ENCODE assay signal across 8 cellular contexts in the genomic region with DNA sequence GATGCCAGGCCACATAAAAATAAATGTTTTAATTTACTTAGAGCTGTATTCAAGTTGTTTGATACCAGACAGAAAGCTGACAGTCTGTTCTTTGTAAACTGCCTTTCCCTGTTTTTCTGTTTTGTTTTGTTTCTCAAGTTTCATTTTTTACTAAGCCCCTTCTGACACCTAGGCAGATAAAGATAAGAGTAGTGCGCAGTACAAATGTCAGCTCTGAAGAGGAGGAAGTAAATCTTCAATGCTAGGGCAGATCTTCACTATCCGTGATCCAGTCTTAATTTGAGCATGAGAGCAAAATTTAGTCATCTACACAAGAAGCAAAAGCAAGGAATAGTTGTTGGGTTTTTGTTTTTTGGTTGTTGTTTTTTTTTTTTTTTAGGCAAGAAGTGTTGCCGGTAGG. TPM values are rescaled to one million over a fixed set of nuclear protein-coding genes. Genes with fewer than 3 reads are reported as not detected.
DNase-seq lines count a peak whose midpoint lies in the region; ATAC-seq and FAIRE-seq lines count a peak whose summit lies in the region.

No MANE protein-coding gene starts in this region.

- no peaks in the 10 kb centered on the region for H3K36me3 ChIP-seq in CD4-positive, CD25-positive, alpha-beta regulatory T cell (ENCODE audit: control insufficient read depth, insufficient read depth, low read length)
- H3K36me3 ChIP-seq in naive thymus-derived CD4-positive, alpha-beta T cell (ENCODE audit: control insufficient read depth in 2 of 3, insufficient read depth in 3 of 3, low read length in 3 of 3): no peaks in the 10 kb centered on the region

- no peaks in the 10 kb centered on the region for H3K9me3 Mint-ChIP-seq in CD4-positive, CD25-positive, alpha-beta regulatory T cell
- H3K9me3 Mint-ChIP-seq in activated naive CD8-positive, alpha-beta T cell (ENCODE audit: low read depth): no peaks in the 10 kb centered on the region
- no peaks in the 10 kb centered on the region for H3K9me3 Mint-ChIP-seq in naive thymus-derived CD4-positive, alpha-beta T cell

- no peaks in the 10 kb centered on the region for H3K27me3 Mint-ChIP-seq in CD4-positive, CD25-positive, alpha-beta regulatory T cell
- no peaks in the 10 kb centered on the region for H3K27me3 Mint-ChIP-seq in activated naive CD8-positive, alpha-beta T cell
- H3K27me3 Mint-ChIP-seq in naive thymus-derived CD4-positive, alpha-beta T cell: peaks cover 0 to 3% (median 0%) of the 10 kb centered on the region in 5 donors

- no peak overlapping the region for H3K27ac ChIP-seq in CD4-positive, CD25-positive, alpha-beta regulatory T cell (ENCODE audit: insufficient read depth, low read length, poor library complexity, severe bottlenecking)
- H3K27ac ChIP-seq in naive thymus-derived CD4-positive, alpha-beta T cell (ENCODE audit: low read depth, low read length): no peak overlapping the region

- in situ Hi-C loops in KBM-7 (cut with MboI; ENCODE audit: low pct_unique_long_range_greater_than_20kb, low sequenced_read_pairs): no loop called here

- H3K36me3 Mint-ChIP-seq in CD4-positive, CD25-positive, alpha-beta regulatory T cell: peaks cover 6% of the 10 kb centered on the region
- H3K36me3 Mint-ChIP-seq in activated naive CD8-positive, alpha-beta T cell: no peaks in the 10 kb centered on the region
- H3K36me3 Mint-ChIP-seq in naive thymus-derived CD4-positive, alpha-beta T cell: peaks cover 0 to 4% (median 0%) of the 10 kb centered on the region in 5 donors

- no peaks in the 10 kb centered on the region for H3K27me3 ChIP-seq in CD4-positive, CD25-positive, alpha-beta regulatory T cell (ENCODE audit: control insufficient read depth, insufficient read depth, low read length)
- H3K27me3 ChIP-seq in naive thymus-derived CD4-positive, alpha-beta T cell (ENCODE audit: control insufficient read depth in 2 of 2, insufficient read depth in 2 of 2, low read length in 2 of 2): no peaks in the 10 kb centered on the region

- H3K4me1 Mint-ChIP-seq in CD4-positive, CD25-positive, alpha-beta regulatory T cell: peaks cover 15 to 61% (median 32%) of the 10 kb centered on the region in 4 donors
- H3K4me1 Mint-ChIP-seq in activated naive CD8-positive, alpha-beta T cell (ENCODE audit: low read depth): peaks cover 52% of the 10 kb centered on the region
- peaks cover 34 to 64% (median 52%) of the 10 kb centered on the region in 7 donors for H3K4me1 Mint-ChIP-seq in naive thymus-derived CD4-positive, alpha-beta T cell

- peak overlapping the region; percentile 80 to 91 (median 87) for H3K27ac Mint-ChIP-seq in CD4-positive, CD25-positive, alpha-beta regulatory T cell
- H3K27ac Mint-ChIP-seq in activated naive CD8-positive, alpha-beta T cell: peak overlapping the region; percentile 43
- peak overlapping the region; percentile 33 to 90 (median 73) for H3K27ac Mint-ChIP-seq in naive thymus-derived CD4-positive, alpha-beta T cell

- POLR2A ChIA-PET in naive thymus-derived CD4-positive, alpha-beta T cell (lab: Charles Lee): interaction anchor here (1.3 kb wide), 1 partner anchor 27 kb away, joined by 7 read pairs; the partner anchor contains the start of gene MTURN

- FAIRE-seq in urothelium cell line (lab: Jason Lieb, UNC): no peak

- no peaks in the 10 kb centered on the region for H3K9me3 ChIP-seq in CD4-positive, CD25-positive, alpha-beta regulatory T cell (ENCODE audit: control insufficient read depth in 2 of 2, low read length in 2 of 2)
- H3K9me3 ChIP-seq in naive thymus-derived CD4-positive, alpha-beta T cell (ENCODE audit: control insufficient read depth in 2 of 3, low read length in 3 of 3): no peaks in the 10 kb centered on the region

- CTCF ChIA-PET in naive thymus-derived CD4-positive, alpha-beta T cell (lab: Charles Lee): no interaction called here

- no peak for ATAC-seq in CD4-positive, CD25-positive, alpha-beta regulatory T cell (ENCODE audit: low read depth in 2 of 2)
- no peak for ATAC-seq in naive thymus-derived CD4-positive, alpha-beta T cell

- peak in 1 of 3 donors; percentile 21 for DNase-seq in CD4-positive, CD25-positive, alpha-beta regulatory T cell
- DNase-seq in KBM-7 (peak; percentile 28), urothelium cell line (ENCODE audit: low spot score) (no peak), NCI-H82 (lab: John Stamatoyannopoulos, UW) (no peak), posterior cingulate gyrus (no peak)
- no peak for DNase-seq in naive thymus-derived CD4-positive, alpha-beta T cell
- no peak for DNase-seq in stimulated activated CD4-positive, alpha-beta T cell treated with anti-CD3 and anti-CD28 coated beads, Interleukin-4, amount 100 ng/mL, for 1 hour

- peak overlapping the region; percentile 67 for H3K4me3 ChIP-seq in CD4-positive, CD25-positive, alpha-beta regulatory T cell (ENCODE audit: low read depth, low read length)
- no peak overlapping the region for H3K4me3 ChIP-seq in naive thymus-derived CD4-positive, alpha-beta T cell (ENCODE audit: low read length)

- intact Hi-C loops in naive thymus-derived CD4-positive, alpha-beta T cell (cut with micrococcal nuclease): loop anchor here (2.0 to 5.0 kb wide), 3 partner anchors 120 to 315 kb away; partner anchors contain the start of genes ZNRF2 (in 2 of the 2) and NOD1 (in 1 of the 2)
- intact Hi-C loops in posterior cingulate gyrus (cut with DNase I): no loop called here

- peaks cover 19% of the 10 kb centered on the region for H3K4me1 ChIP-seq in CD4-positive, CD25-positive, alpha-beta regulatory T cell (ENCODE audit: control insufficient read depth, insufficient read depth, low read length, poor library complexity, severe bottlenecking)
- peaks cover 10 to 29% of the 10 kb centered on the region in 2 donors for H3K4me1 ChIP-seq in naive thymus-derived CD4-positive, alpha-beta T cell (ENCODE audit: control insufficient read depth in 2 of 2, insufficient read depth in 2 of 2, low read length in 2 of 2)

- H3K4me3 Mint-ChIP-seq in CD4-positive, CD25-positive, alpha-beta regulatory T cell: peak overlapping the region; percentile 60 to 89 (median 80)
- peak overlapping the region; percentile 52 for H3K4me3 Mint-ChIP-seq in activated naive CD8-positive, alpha-beta T cell
- peak overlapping the region in 9 of 10 donors; percentile 56 to 78 (median 64) for H3K4me3 Mint-ChIP-seq in naive thymus-derived CD4-positive, alpha-beta T cell

RNA-seq across cellular contexts. Expression of gene MTURN, which starts 27.3 kb away (rescaled TPM):
- total RNA-seq in CD4-positive, CD25-positive, alpha-beta regulatory T cell: 31.1 TPM
- 1 to 10 TPM; 5.2 to 8.5 (median 5.8) TPM for polyA plus RNA-seq in CD4-positive, CD25-positive, alpha-beta regulatory T cell
- 10 to 100 TPM in 4 of 5 experiments, 1 to 10 TPM in 1; 2.7 to 38.7 (median 20.2) TPM for total RNA-seq in naive thymus-derived CD4-positive, alpha-beta T cell
- 1 to 10 TPM; 3.2 to 3.6 TPM for polyA plus RNA-seq in naive thymus-derived CD4-positive, alpha-beta T cell
